Comparison of ENCODE assay signal across 18 cellular contexts in genomic region chr17:17860761-17861107, GRCh38. TPM values are rescaled to one million over a fixed set of nuclear protein-coding genes. Genes with fewer than 3 reads are reported as not detected.
DNase-seq lines count a peak whose midpoint lies in the region; ATAC-seq and TF ChIP-seq lines count a peak whose summit lies in the region.
"Had no signal": no experiment of that assay in that cellular context is flagged by ENCODE, and none has a peak within 500 bp of the region (broad histone marks: within the 10 kb centered on the region; RNA-seq: fewer than 3 reads in every experiment).

No MANE protein-coding gene starts in this region.

- H3K27ac Mint-ChIP-seq in endodermal cell (no peak overlapping the region), osteocyte (ENCODE audit: unreplicated experiment) (peak overlapping the region; percentile 50)
- H3K27ac Mint-ChIP-seq: activated naive CD4-positive, alpha-beta T cell treated with anti-CD3 and anti-CD28 coated beads for 36 hours; memory B cell; stimulated activated naive CD8-positive, alpha-beta T cell treated with anti-CD3 and anti-CD28 coated beads, Interleukin-15, Interleukin-2, amounts not matched to agents 100 ng/mL and 50 ng/mL, for 24 hours had no signal

- H3K4me2 ChIP-seq in PC-3 (ENCODE audit: low read length): no peak overlapping the region

- H3K27me3 ChIP-seq in PC-3 (ENCODE audit: low read length) (no peaks in the 10 kb centered on the region), endodermal cell (ENCODE audit: control insufficient read depth, insufficient read depth, low read length, poor library complexity, severe bottlenecking) (no peaks in the 10 kb centered on the region), A673 (replicated peaks; ENCODE audit: insufficient read depth, low read depth, low read length, poor library complexity) (no peaks in the 10 kb centered on the region)
- H3K27me3 ChIP-seq: esophagus squamous epithelium, right atrium auricular region, spleen had no signal

- H3K4me3 Mint-ChIP-seq in endodermal cell (no peak overlapping the region), osteocyte (ENCODE audit: unreplicated experiment) (no peak overlapping the region)
- H3K4me3 Mint-ChIP-seq: activated naive CD4-positive, alpha-beta T cell treated with anti-CD3 and anti-CD28 coated beads for 36 hours; activated T-cell treated with anti-CD3 and anti-CD28 coated beads, Interleukin-2, amount 50 U/mL, for 4 hours; memory B cell; naive thymus-derived CD4-positive, alpha-beta T cell; stimulated activated naive CD8-positive, alpha-beta T cell treated with anti-CD3 and anti-CD28 coated beads, Interleukin-15, Interleukin-2, amounts not matched to agents 100 ng/mL and 50 ng/mL, for 24 hours had no signal

- H3K4me1 Mint-ChIP-seq in endodermal cell (peaks cover 1% of the 10 kb centered on the region), osteocyte (ENCODE audit: unreplicated experiment) (peaks cover 13% of the 10 kb centered on the region)
- H3K4me1 Mint-ChIP-seq: memory B cell had no signal

- CTCF ChIA-PET in PC-3 (lab: Charles Lee) (no interaction called here), A673 (lab: Charles Lee) (interaction anchor here (0.5 to 1.3 kb wide), 4 partner anchors 11 to 173 kb away, joined by 3 to 5 read pairs (median 4); no protein-coding TSS in a partner anchor)

- intact Hi-C loops in PC-3 (cut with micrococcal nuclease): loop anchor here (2.0 to 5.0 kb wide), 2 partner anchors 48 to 178 kb away; partner anchors contain the start of gene RAI1
- intact Hi-C loops in A673 (cut with micrococcal nuclease; ENCODE audit: unreplicated experiment): loop anchor here (1.0 kb wide), 2 partner anchors 48 to 179 kb away; partner anchors contain the start of gene RAI1

- H3K9ac ChIP-seq in PC-3 (ENCODE audit: low read length) (no peak overlapping the region), endodermal cell (ENCODE audit: extremely low read depth, low read length, poor library complexity, severe bottlenecking) (no peak overlapping the region)

- H3K27me3 Mint-ChIP-seq in endodermal cell (ENCODE audit: insufficient read depth) (no peaks in the 10 kb centered on the region), osteocyte (ENCODE audit: unreplicated experiment) (no peaks in the 10 kb centered on the region)
- H3K27me3 Mint-ChIP-seq: memory B cell; naive thymus-derived CD4-positive, alpha-beta T cell; stimulated activated naive CD8-positive, alpha-beta T cell treated with anti-CD3 and anti-CD28 coated beads, Interleukin-15, Interleukin-2, amounts not matched to agents 100 ng/mL and 50 ng/mL, for 24 hours had no signal

- H4K20me1 ChIP-seq in PC-3 (ENCODE audit: low read length): no peaks in the 10 kb centered on the region

- H3K4me3 ChIP-seq in PC-3 (ENCODE audit: low read length) (no peak overlapping the region), endodermal cell (ENCODE audit: low read length) (no peak overlapping the region), A673 (ENCODE audit: low read depth, low read length, poor library complexity, severe bottlenecking) (no peak overlapping the region)
- H3K4me3 ChIP-seq: esophagus squamous epithelium, K562, right atrium auricular region, spleen had no signal

- POLR2A ChIA-PET in PC-3 (lab: Charles Lee; ENCODE audit: unreplicated experiment) (no interaction called here), A673 (lab: Charles Lee; ENCODE audit: low non-redundant PET) (no interaction called here)

- BruUV-seq in PC-3 (replicated peaks; lab: Mats Ljungman, UMichigan) (no TSS peak), A673 (replicated peaks; lab: Mats Ljungman, UMichigan) (no TSS peak)

- H3K36me3 Mint-ChIP-seq in endodermal cell (ENCODE audit: low read depth): no peaks in the 10 kb centered on the region
- H3K36me3 Mint-ChIP-seq in osteocyte (ENCODE audit: unreplicated experiment): peaks cover 12% of the 10 kb centered on the region
- H3K36me3 Mint-ChIP-seq: memory B cell had no signal

- H3K4me1 ChIP-seq in PC-3 (ENCODE audit: insufficient read depth, low read length): no peaks in the 10 kb centered on the region
- H3K4me1 ChIP-seq in endodermal cell (ENCODE audit: control insufficient read depth, insufficient read depth, low read length): no peaks in the 10 kb centered on the region
- H3K4me1 ChIP-seq in A673 (ENCODE audit: insufficient read depth, low read length, poor library complexity, severe bottlenecking): peaks cover 4% of the 10 kb centered on the region

- no peaks in the 10 kb centered on the region for H3K9me2 ChIP-seq in PC-3 (replicated peaks; ENCODE audit: low read length)

- DNase-seq in COLO668 (lab: John Stamatoyannopoulos, UW; ENCODE audit: unreplicated experiment) (peak; percentile 17), PC-3 (no peak), endodermal cell (peak; percentile 50), osteocyte (ENCODE audit: extremely low spot score, unreplicated experiment) (no peak), A673 (ENCODE audit: low spot score) (no peak), hepatic stellate cell (ENCODE audit: low spot score) (no peak), NCI-H1048 (lab: John Stamatoyannopoulos, UW) (no peak)
- DNase-seq in stimulated activated CD4-positive, alpha-beta T cell treated with anti-CD3 and anti-CD28 coated beads, Interleukin-2, amount 100 ng/mL, for 48 hours: no peak
- DNase-seq: esophagus squamous epithelium, NCI-H187 had no signal

- no peaks in the 10 kb centered on the region for H3K9me3 Mint-ChIP-seq in endodermal cell
- no peaks in the 10 kb centered on the region for H3K9me3 Mint-ChIP-seq in osteocyte (ENCODE audit: unreplicated experiment)
- H3K9me3 Mint-ChIP-seq: activated naive CD4-positive, alpha-beta T cell treated with anti-CD3 and anti-CD28 coated beads for 36 hours; activated T-cell treated with anti-CD3 and anti-CD28 coated beads, Interleukin-2, amount 50 U/mL, for 4 hours; memory B cell; naive thymus-derived CD4-positive, alpha-beta T cell; stimulated activated naive CD8-positive, alpha-beta T cell treated with anti-CD3 and anti-CD28 coated beads, Interleukin-15, Interleukin-2, amounts not matched to agents 100 ng/mL and 50 ng/mL, for 24 hours had no signal

- H3K27ac ChIP-seq in PC-3 (ENCODE audit: low read length) (no peak overlapping the region), endodermal cell (ENCODE audit: low read depth, low read length) (no peak overlapping the region), A673 (ENCODE audit: low read depth, low read length, poor library complexity, severe bottlenecking) (no peak overlapping the region)
- H3K27ac ChIP-seq: esophagus squamous epithelium, spleen had no signal

- TF ChIP-seq CTCF in PC-3 (conservative IDR thresholded peaks at IDR 0.05; ENCODE audit: low read depth, low read length) (no peak), endodermal cell (conservative IDR thresholded peaks at IDR 0.05) (no peak), osteocyte (IDR thresholded peaks at IDR 0.05) (no peak), A673 (conservative IDR thresholded peaks at IDR 0.05; ENCODE audit: low read depth, low read length) (no peak)

- no peak overlapping the region for H2AFZ ChIP-seq in PC-3 (ENCODE audit: low read length)

- WGBS in endodermal cell (ENCODE audit: insufficient coverage in 1 of 2, insufficient read length in 1 of 2), 2 experiments: 80 to 86% methylated on average over 2 to 5 of the region's 5 CpGs

- H3K36me3 ChIP-seq in PC-3 (ENCODE audit: low read depth, low read length) (peaks cover 3% of the 10 kb centered on the region), endodermal cell (ENCODE audit: control insufficient read depth, insufficient read depth, low read length) (no peaks in the 10 kb centered on the region), A673 (ENCODE audit: insufficient read depth, low read length, poor library complexity, severe bottlenecking) (no peaks in the 10 kb centered on the region)

- no peaks in the 10 kb centered on the region for H3K79me2 ChIP-seq in PC-3 (ENCODE audit: low read length)

- no peaks in the 10 kb centered on the region for H3F3A ChIP-seq in PC-3 (ENCODE audit: low read length, unreplicated experiment)

- ATAC-seq in PC-3: peak; percentile 27; the same call in 1 of the 2 replicates

- H3K9me3 ChIP-seq in PC-3 (ENCODE audit: low read length) (no peaks in the 10 kb centered on the region), endodermal cell (ENCODE audit: control insufficient read depth, low read length) (no peaks in the 10 kb centered on the region), A673 (ENCODE audit: low read depth, low read length, poor library complexity, severe bottlenecking) (no peaks in the 10 kb centered on the region)
- H3K9me3 ChIP-seq: esophagus squamous epithelium, right atrium auricular region, spleen had no signal

RNA-seq across cellular contexts. Expression of gene SREBF1, which starts 23.9 kb away (rescaled TPM):
- total RNA-seq in PC-3 (2014; rRNA removed) (167 and 194 TPM in 2 replicates), endodermal cell (10 to 100 TPM; 39.0 to 58.2 TPM), osteocyte (78.0 and 86.9 TPM in 2 replicates), A673 (2021) (240 and 328 TPM in 2 replicates)
- 69.1 TPM for polyA plus RNA-seq in endodermal cell (2013, experiment 1 of 2)
- 66.7 TPM for polyA plus RNA-seq in endodermal cell (2013, experiment 2 of 2)

Comparison
In these comparisons a context has a peak if more than half of its experiments do, and no peak if none do; other contexts are left out.
1. DNase-seq: peak in COLO668 (single experiment) and endodermal cell (single experiment); none in PC-3 (single experiment), osteocyte (single experiment), stimulated activated CD4-positive, alpha-beta T cell treated with anti-CD3 and anti-CD28 coated beads, Interleukin-2, amount 100 ng/mL, for 48 hours (0 of 2), A673 (single experiment), hepatic stellate cell (single experiment) and NCI-H1048 (single experiment).